ENCODE assay signal across 16 cellular contexts in genomic region chr11:34732831-34733230, GRCh38.
DNase-seq lines count a peak whose midpoint lies in the region; ATAC-seq lines count a peak whose summit lies in the region.
"Had no signal": no experiment of that assay in that cellular context is flagged by ENCODE, and none has a peak within 500 bp of the region (broad histone marks: within the 10 kb centered on the region; RNA-seq: fewer than 3 reads in every experiment).

No MANE protein-coding gene starts in this region.

- ATAC-seq in GM19023 (IDR thresholded peaks at IDR 0.05; ENCODE audit: unreplicated experiment) (no peak), HG03025 (IDR thresholded peaks at IDR 0.05; ENCODE audit: low FRiP score, unreplicated experiment) (no peak)
- ATAC-seq: activated T-helper 17 cell treated with anti-CD3 and anti-CD28 coated beads, Interleukin-2, amount 50 U/mL, for 72 hours; WTC11 had no signal

- DNase-seq in DMS153 treated with DMSO at 0.1 percent for 48 hours (lab: John Stamatoyannopoulos, UW; ENCODE audit: unreplicated experiment) (peak; percentile 42), NCI-H1436 treated with DMSO at 0.1 percent for 48 hours (lab: John Stamatoyannopoulos, UW) (peak; percentile 1), NCI-H69 (lab: John Stamatoyannopoulos, UW) (peak; percentile 70), left kidney (ENCODE audit: low read depth, low spot score) (peak; percentile 2), COLO829 (ENCODE audit: low spot score) (no peak)
- DNase-seq: activated naive CD8-positive, alpha-beta T cell treated with anti-CD3 and anti-CD28 coated beads for 36 hours; foreskin fibroblast; GF-D8; H9; NCI-H2171; posterior cingulate gyrus; substantia nigra had no signal
